Comparison of ENCODE assay signal across 1 cellular context in genomic region chr17:58337600-58338453, GRCh38.
TF ChIP-seq lines count a peak whose summit lies in the region.

No MANE protein-coding gene starts in this region.

TF ChIP-seq in GM12878, 131 proteins besides CTCF, POLR2A, EP300 and RAD21 (continued from another document):
- TF ChIP-seq CUX1 (IDR thresholded peaks at IDR 0.05; ENCODE audit: insufficient replicate concordance, low read depth, low read length) (no peak), TARDBP (IDR thresholded peaks at IDR 0.05; ENCODE audit: borderline replicate concordance) (peak; percentile 74; the same call in 1 of the 2 replicates), GATAD2B (conservative IDR thresholded peaks at IDR 0.05; ENCODE audit: low read depth) (peak; percentile 73; the same call in 1 of the 2 replicates), FOXM1 (IDR thresholded peaks at IDR 0.05; ENCODE audit: low read depth, low read length) (no peak), ZNF384 (IDR thresholded peaks at IDR 0.05; ENCODE audit: borderline replicate concordance, low read depth, low read length) (no peak), CREB1 (IDR thresholded peaks at IDR 0.05; ENCODE audit: low read depth) (no peak), HDAC2 (IDR thresholded peaks at IDR 0.05) (no peak), MYC (IDR thresholded peaks at IDR 0.05; ENCODE audit: insufficient read depth, insufficient read length, insufficient replicate concordance, low read length, severe bottlenecking) (no peak), ZNF622 (IDR thresholded peaks at IDR 0.05) (no peak), MTA3 (IDR thresholded peaks at IDR 0.05; ENCODE audit: borderline replicate concordance, low read length) (no peak), IKZF1 (conservative IDR thresholded peaks at IDR 0.05) (peak; percentile 90)
- TF ChIP-seq, protein P1, sequence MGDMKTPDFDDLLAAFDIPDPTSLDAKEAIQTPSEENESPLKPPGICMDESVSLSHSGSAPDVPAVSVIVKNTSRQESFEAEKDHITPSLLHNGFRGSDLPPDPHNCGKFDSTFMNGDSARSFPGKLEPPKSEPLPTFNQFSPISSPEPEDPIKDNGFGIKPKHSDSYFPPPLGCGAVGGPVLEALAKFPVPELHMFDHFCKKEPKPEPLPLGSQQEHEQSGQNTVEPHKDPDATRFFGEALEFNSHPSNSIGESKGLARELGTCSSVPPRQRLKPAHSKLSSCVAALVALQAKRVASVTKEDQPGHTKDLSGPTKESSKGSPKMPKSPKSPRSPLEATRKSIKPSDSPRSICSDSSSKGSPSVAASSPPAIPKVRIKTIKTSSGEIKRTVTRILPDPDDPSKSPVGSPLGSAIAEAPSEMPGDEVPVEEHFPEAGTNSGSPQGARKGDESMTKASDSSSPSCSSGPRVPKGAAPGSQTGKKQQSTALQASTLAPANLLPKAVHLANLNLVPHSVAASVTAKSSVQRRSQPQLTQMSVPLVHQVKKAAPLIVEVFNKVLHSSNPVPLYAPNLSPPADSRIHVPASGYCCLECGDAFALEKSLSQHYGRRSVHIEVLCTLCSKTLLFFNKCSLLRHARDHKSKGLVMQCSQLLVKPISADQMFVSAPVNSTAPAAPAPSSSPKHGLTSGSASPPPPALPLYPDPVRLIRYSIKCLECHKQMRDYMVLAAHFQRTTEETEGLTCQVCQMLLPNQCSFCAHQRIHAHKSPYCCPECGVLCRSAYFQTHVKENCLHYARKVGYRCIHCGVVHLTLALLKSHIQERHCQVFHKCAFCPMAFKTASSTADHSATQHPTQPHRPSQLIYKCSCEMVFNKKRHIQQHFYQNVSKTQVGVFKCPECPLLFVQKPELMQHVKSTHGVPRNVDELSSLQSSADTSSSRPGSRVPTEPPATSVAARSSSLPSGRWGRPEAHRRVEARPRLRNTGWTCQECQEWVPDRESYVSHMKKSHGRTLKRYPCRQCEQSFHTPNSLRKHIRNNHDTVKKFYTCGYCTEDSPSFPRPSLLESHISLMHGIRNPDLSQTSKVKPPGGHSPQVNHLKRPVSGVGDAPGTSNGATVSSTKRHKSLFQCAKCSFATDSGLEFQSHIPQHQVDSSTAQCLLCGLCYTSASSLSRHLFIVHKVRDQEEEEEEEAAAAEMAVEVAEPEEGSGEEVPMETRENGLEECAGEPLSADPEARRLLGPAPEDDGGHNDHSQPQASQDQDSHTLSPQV (IDR thresholded peaks at IDR 0.05) = peak; percentile 92; the same call in 1 of the 2 replicates
